ENCODE assay signal across 8 cellular contexts in genomic region chr2:191020221-191020741, GRCh38. TPM values are rescaled to one million over a fixed set of nuclear protein-coding genes. Genes with fewer than 3 reads are reported as not detected.
DNase-seq lines count a peak whose midpoint lies in the region; ATAC-seq and TF ChIP-seq lines count a peak whose summit lies in the region.

No MANE protein-coding gene starts in this region.

- H3K27ac ChIP-seq in IMR-90 (ENCODE audit: insufficient read depth, low read length) (peak overlapping the region; percentile 98), OCI-LY7 (ENCODE audit: low read depth, low read length, poor library complexity, severe bottlenecking) (peak overlapping the region; percentile 35), esophagus (ENCODE audit: low read depth in 2 of 2, low read length in 1 of 2) (peak overlapping the region; percentile 80 to 92), muscle layer of colon (ENCODE audit: low read depth, low read length) (peak overlapping the region; percentile 94)

- no CpG with 5 or more reads among the region's 59 CpGs for WGBS in IMR-90 (ENCODE audit: extremely low coverage in 2 of 2, insufficient read length in 1 of 2), 2 experiments
- WGBS in esophagus, 2 donors, result 1% methylated on average over 56 to 59 of the region's 59 CpGs

- H3K9ac ChIP-seq in IMR-90 (ENCODE audit: low read depth, low read length) (peak overlapping the region; percentile 97), muscle layer of colon (ENCODE audit: low read length) (peak overlapping the region; percentile 69)

- H2BK20ac ChIP-seq in IMR-90 (ENCODE audit: low read depth, low read length), result peak overlapping the region; percentile 93

- H2AK9ac ChIP-seq in IMR-90 (replicated peaks; ENCODE audit: low read depth, low read length, poor library complexity), result peak overlapping the region; percentile 96

- peak overlapping the region; percentile 100 for H3K14ac ChIP-seq in IMR-90 (replicated peaks; ENCODE audit: low read depth, low read length)

- H3K36me3 ChIP-seq in IMR-90 (ENCODE audit: control insufficient read depth, insufficient read depth, low read length) (no peaks in the 10 kb centered on the region), OCI-LY7 (ENCODE audit: insufficient read depth, low read length) (no peaks in the 10 kb centered on the region), esophagus (ENCODE audit: control insufficient read depth in 2 of 2, insufficient read depth in 2 of 2, low read length in 1 of 2) (no peaks in the 10 kb centered on the region), muscle layer of colon (ENCODE audit: insufficient read depth, low read length) (no peaks in the 10 kb centered on the region)

- H3K9me1 ChIP-seq in IMR-90 (ENCODE audit: insufficient read depth, low read length), result peaks cover 12% of the 10 kb centered on the region

- H4K91ac ChIP-seq in IMR-90 (ENCODE audit: insufficient read depth, low read depth, low read length), result peak overlapping the region; percentile 99

- peak; percentile 22; the same call in 1 of the 2 replicates for TF ChIP-seq RAD21 in IMR-90 (IDR thresholded peaks at IDR 0.05; ENCODE audit: low read length)

- H3K9me3 ChIP-seq in IMR-90 (ENCODE audit: control insufficient read depth, insufficient read depth, low read length), result no peaks in the 10 kb centered on the region
- no peaks in the 10 kb centered on the region for H3K9me3 ChIP-seq in OCI-LY7 (ENCODE audit: low read length)
- no peaks in the 10 kb centered on the region for H3K9me3 ChIP-seq in esophagus (ENCODE audit: control insufficient read depth in 2 of 2, insufficient read depth in 1 of 2, low read depth in 1 of 2, low read length in 1 of 2)
- H3K9me3 ChIP-seq in muscle layer of colon (ENCODE audit: low read length), result no peaks in the 10 kb centered on the region

- TF ChIP-seq POLR2A in IMR-90 (IDR thresholded peaks at IDR 0.05; ENCODE audit: low read depth, low read length), result peak; percentile 85

- peak overlapping the region; percentile 92 for H3K18ac ChIP-seq in IMR-90 (ENCODE audit: low read depth, low read length)

- no peaks in the 10 kb centered on the region for H3K9me2 ChIP-seq in OCI-LY7 (ENCODE audit: insufficient read depth, low read length)

- peak overlapping the region; percentile 100 for H3K56ac ChIP-seq in IMR-90 (ENCODE audit: extremely low read depth, insufficient read depth, low read length)

- intact Hi-C loops in IMR-90 (cut with micrococcal nuclease) (loop anchor here (2.0 kb wide), 1 partner anchor 29 kb away; no protein-coding TSS in a partner anchor), OCI-LY7 (cut with micrococcal nuclease; ENCODE audit: unreplicated experiment) (loop anchor here (2.0 kb wide), 2 partner anchors 139 to 657 kb away; partner anchors contain the start of gene GLS)

- peak overlapping the region; percentile 56 for H2AFZ ChIP-seq in IMR-90 (replicated peaks; ENCODE audit: low read length, poor library complexity)
- H2AFZ ChIP-seq in OCI-LY7 (ENCODE audit: low read length), result peak overlapping the region; percentile 63

- ATAC-seq in GM21576 (IDR thresholded peaks at IDR 0.05; ENCODE audit: unreplicated experiment) (peak; percentile 67), IMR-90 (ENCODE audit: low read depth) (peak; percentile 92)

- peak overlapping the region; percentile 97 for H2BK5ac ChIP-seq in IMR-90 (ENCODE audit: low read depth, low read length, poor library complexity, severe bottlenecking)

- H3K4me1 ChIP-seq in IMR-90 (ENCODE audit: control insufficient read depth, insufficient read depth, low read length) (peaks cover 14% of the 10 kb centered on the region), OCI-LY7 (ENCODE audit: insufficient read depth, low read length, poor library complexity, severe bottlenecking) (peaks cover 16% of the 10 kb centered on the region), esophagus (ENCODE audit: control insufficient read depth in 2 of 2, insufficient read depth in 2 of 2, low read length in 1 of 2) (no peaks in the 10 kb centered on the region), muscle layer of colon (ENCODE audit: insufficient read depth, low read length) (peaks cover 10% of the 10 kb centered on the region)

- H2AK5ac ChIP-seq in IMR-90 (ENCODE audit: low read depth, low read length), result peak overlapping the region; percentile 97

- H4K20me1 ChIP-seq in IMR-90 (ENCODE audit: insufficient read depth, low read length), result no peaks in the 10 kb centered on the region
- H4K20me1 ChIP-seq in OCI-LY7 (ENCODE audit: insufficient read depth, low read length), result no peaks in the 10 kb centered on the region

- peak; percentile 92 for DNase-seq in DMS153 treated with DMSO at 0.1 percent for 48 hours (lab: John Stamatoyannopoulos, UW; ENCODE audit: unreplicated experiment)
- peak; percentile 97 for DNase-seq in IMR-90
- DNase-seq in OCI-LY7 (ENCODE audit: low spot score), result peak; percentile 92
- DNase-seq in activated T-cell treated with anti-CD3 and anti-CD28 coated beads for 48 hours (ENCODE audit: low read depth), result peak; percentile 96
- DNase-seq in stimulated activated CD8-positive, alpha-beta memory T cell treated with anti-CD3 and anti-CD28 coated beads, Interleukin-7, amount 100 ng/mL, for 1 hour (ENCODE audit: low read depth in 2 of 2), result peak; percentile 88 to 93

- H4K5ac ChIP-seq in IMR-90 (ENCODE audit: low read depth, low read length), result peak overlapping the region; percentile 92

- H3K27me3 ChIP-seq in IMR-90 (ENCODE audit: control insufficient read depth, insufficient read depth, low read length) (no peaks in the 10 kb centered on the region), esophagus (ENCODE audit: control insufficient read depth in 1 of 2, insufficient read depth in 2 of 2, low read length in 2 of 2) (no peaks in the 10 kb centered on the region), muscle layer of colon (ENCODE audit: control insufficient read depth in 1 of 2, insufficient read depth in 2 of 2, low read length in 2 of 2) (no peaks in the 10 kb centered on the region)

- peak overlapping the region; percentile 99 for H3K4ac ChIP-seq in IMR-90 (ENCODE audit: low read depth, low read length)

- H3K79me1 ChIP-seq in IMR-90 (ENCODE audit: low read depth in 1 of 2, low read length in 2 of 2), result peaks cover 6 to 25% of the 10 kb centered on the region in 2 experiments; a peak in 3 of 4 replicates

- H3K4me3 ChIP-seq in IMR-90 (ENCODE audit: insufficient read depth, low read depth, low read length) (peak overlapping the region; percentile 61), OCI-LY7 (ENCODE audit: low read depth, low read length, poor library complexity, severe bottlenecking) (peak overlapping the region; percentile 69), esophagus (ENCODE audit: low read depth in 1 of 2, low read length in 2 of 2) (peak overlapping the region; percentile 70 to 84), muscle layer of colon (ENCODE audit: low read depth in 1 of 2, low read length in 2 of 2) (peak overlapping the region; percentile 81 to 87)

- peak overlapping the region; percentile 92 for H2BK120ac ChIP-seq in IMR-90 (ENCODE audit: low read depth, low read length)

- in situ Hi-C loops in IMR-90 (cut with MboI; ENCODE audit: low sequenced_read_pairs), result no loop called here

- H3K4me2 ChIP-seq in IMR-90 (ENCODE audit: low read depth, low read length) (peak overlapping the region; percentile 91), OCI-LY7 (ENCODE audit: low read length) (peak overlapping the region; percentile 78)

- dilution Hi-C loops in IMR-90 (cut with HindIII; ENCODE audit: low sequenced_read_pairs, unreplicated experiment), result no loop called here

- no peak for TF ChIP-seq CTCF in IMR-90 (conservative IDR thresholded peaks at IDR 0.05; ENCODE audit: low read depth, low read length)
- TF ChIP-seq CTCF in OCI-LY7 (conservative IDR thresholded peaks at IDR 0.05; ENCODE audit: low read length), result no peak

- peak overlapping the region; percentile 95 to 98 for H4K8ac ChIP-seq in IMR-90 (ENCODE audit: low read depth in 2 of 2, low read length in 2 of 2)

- H3K79me2 ChIP-seq in OCI-LY7 (ENCODE audit: insufficient read depth, low read depth, low read length), result no peaks in the 10 kb centered on the region

- H3K23ac ChIP-seq in IMR-90 (ENCODE audit: low read depth, low read length), result peak overlapping the region; percentile 100

- POLR2A ChIA-PET in IMR-90 (lab: Charles Lee; ENCODE audit: unreplicated experiment), result interaction anchor here (0.8 to 0.9 kb wide), 2 partner anchors 8 to 9 kb away, joined by 4 read pairs; no protein-coding TSS in a partner anchor
- POLR2A ChIA-PET in OCI-LY7 (lab: Charles Lee), result interaction anchor here (0.6 to 1.6 kb wide), 5 partner anchors 8 to 135 kb away, joined by 3 to 5 read pairs (median 4); no protein-coding TSS in a partner anchor

- BruUV-seq in IMR-90 (replicated peaks; lab: Mats Ljungman, UMichigan), result no TSS peak
- no TSS peak for BruUV-seq in OCI-LY7 (replicated peaks; lab: Mats Ljungman, UMichigan)

- CTCF ChIA-PET in IMR-90 (lab: Yijun Ruan, JAX), result no interaction called here
- CTCF ChIA-PET in OCI-LY7 (lab: Charles Lee; ENCODE audit: unreplicated experiment), result no interaction called here

- peak overlapping the region; percentile 75; the same call in 2 of the 3 replicates for H2BK15ac ChIP-seq in IMR-90 (ENCODE audit: low read depth, low read length)

TF ChIP-seq in IMR-90, 13 proteins besides CTCF, POLR2A, EP300 and RAD21 (continues in another document):
- TF ChIP-seq RFX5 (IDR thresholded peaks at IDR 0.05; ENCODE audit: low read depth, low read length), result no peak
- no peak; the same call in 1 of the 2 replicates for TF ChIP-seq CHD1 (IDR thresholded peaks at IDR 0.05; ENCODE audit: low read depth, low read length)
- no peak for TF ChIP-seq ELK1 (IDR thresholded peaks at IDR 0.05; ENCODE audit: borderline replicate concordance, low read depth, low read length)
- peak; percentile 83 for TF ChIP-seq MAZ (IDR thresholded peaks at IDR 0.05; ENCODE audit: borderline replicate concordance, low read depth, low read length)
- TF ChIP-seq NFE2L2 (IDR thresholded peaks at IDR 0.05; ENCODE audit: low read depth, low read length), result peak; percentile 43; the same call in 1 of the 2 replicates
- no peak for TF ChIP-seq CEBPB (IDR thresholded peaks at IDR 0.05; ENCODE audit: low read depth, low read length)
- no peak for TF ChIP-seq MAFK (IDR thresholded peaks at IDR 0.05; ENCODE audit: low read depth, low read length)

RNA-seq across cellular contexts. Expression of gene STAT1, which starts 6.3 kb away (rescaled TPM):
- total RNA-seq in IMR-90 (2012; rRNA removed), result 67.9 and 80.3 TPM in 2 replicates
- polyA plus RNA-seq in IMR-90 (2012; rRNA removed), result 42.6 and 43.2 TPM in 2 replicates
- polyA plus RNA-seq in IMR-90 (2012; cell fraction: cytosol; rRNA removed), result 17.3 and 19.3 TPM in 2 replicates
- polyA plus RNA-seq in IMR-90 (2012; cell fraction: nucleus; rRNA removed; ENCODE audit: low replicate concordance), result 17.0 and 40.3 TPM in 2 replicates
- total RNA-seq in OCI-LY7 (2014; rRNA removed; shearing (Covaris generic)), result 17.2 and 23.1 TPM in 2 replicates
- 23.0 and 24.8 TPM in 2 replicates for total RNA-seq in OCI-LY7 (2022)
- 10 to 100 TPM in 1 of 2 donors, 1 to 10 TPM in 1; 6.4 to 16.7 TPM for polyA plus RNA-seq in esophagus

Comparison
In these comparisons a context has a peak if more than half of its experiments do, and no peak if none do; other contexts are left out.
1. Peak in every context shown above with its lines: DNase-seq, ATAC-seq, H3K4me3 ChIP-seq and H3K27ac ChIP-seq.
2. H3K27ac ChIP-seq: peak in every context shown above with its lines; median percentile 98 in IMR-90; 94 in muscle layer of colon; 86 in esophagus; 35 in OCI-LY7.